Comparison of ENCODE assay signal across 14 cellular contexts in genomic region chr2:106219813-106220212, GRCh38. TPM values are rescaled to one million over a fixed set of nuclear protein-coding genes. Genes with fewer than 3 reads are reported as not detected.
DNase-seq lines count a peak whose midpoint lies in the region; TF ChIP-seq lines count a peak whose summit lies in the region.
"Had no signal": no experiment of that assay in that cellular context is flagged by ENCODE, and none has a peak within 500 bp of the region (broad histone marks: within the 10 kb centered on the region; RNA-seq: fewer than 3 reads in every experiment).

No MANE protein-coding gene starts in this region.

- H2AFZ ChIP-seq in neuronal stem cell (ENCODE audit: low read length) = peak overlapping the region; percentile 35

- H3K9me3 Mint-ChIP-seq in activated CD4-positive, alpha-beta memory T cell treated with anti-CD3 and anti-CD28 coated beads, Interleukin-2, amount 10 ng/mL, durations not matched to agents 7 days and 5 days = no peaks in the 10 kb centered on the region
- H3K9me3 Mint-ChIP-seq in osteocyte (ENCODE audit: unreplicated experiment) = peaks cover 12% of the 10 kb centered on the region
- H3K9me3 Mint-ChIP-seq: CD8-positive, alpha-beta T cell had no signal

- H2BK5ac ChIP-seq in neuronal stem cell (ENCODE audit: low read length) = no peak overlapping the region

- no peak overlapping the region for H3K14ac ChIP-seq in neuronal stem cell (ENCODE audit: low read length)

- H3K27me3 ChIP-seq in cardiac muscle cell = no peaks in the 10 kb centered on the region
- H3K27me3 ChIP-seq in left ventricle myocardium inferior (ENCODE audit: low read depth) = no peaks in the 10 kb centered on the region
- H3K27me3 ChIP-seq in neuronal stem cell (ENCODE audit: control insufficient read depth in 3 of 3, insufficient read depth in 3 of 3, low read depth in 1 of 3, low read length in 3 of 3) = no peaks in the 10 kb centered on the region
- H3K27me3 ChIP-seq: BLaER1 treated with 17β-estradiol and CSF1 and Interleukin-3, amounts not matched to agents 10 nM and 100 nM had no signal

- DNase-seq in cardiac muscle cell (ENCODE audit: low read depth in 1 of 2, low spot score in 1 of 2) = peak in 1 of 2 donors; percentile 14
- DNase-seq in left ventricle myocardium inferior = no peak
- peak; percentile 96 for DNase-seq in SK-N-DZ (ENCODE audit: low spot score)
- DNase-seq in neuronal stem cell (ENCODE audit: low spot score) = no peak
- DNase-seq in activated CD4-positive, alpha-beta memory T cell treated with anti-CD3 and anti-CD28 coated beads, Interleukin-2, amount 10 ng/mL, durations not matched to agents 7 days and 5 days = no peak
- no peak for DNase-seq in osteocyte (ENCODE audit: extremely low spot score, unreplicated experiment)
- DNase-seq: AML-193; Calu3; CD8-positive, alpha-beta T cell; DMS79 treated with DMSO at 0.1 percent for 48 hours; GF-D8; GOT3; H9 had no signal

- no peak overlapping the region for H2BK15ac ChIP-seq in neuronal stem cell (ENCODE audit: low read length)

- H2AK5ac ChIP-seq in neuronal stem cell (ENCODE audit: low read depth, low read length) = no peak overlapping the region

- H3K4me1 Mint-ChIP-seq in activated CD4-positive, alpha-beta memory T cell treated with anti-CD3 and anti-CD28 coated beads, Interleukin-2, amount 10 ng/mL, durations not matched to agents 7 days and 5 days = no peaks in the 10 kb centered on the region
- no peaks in the 10 kb centered on the region for H3K4me1 Mint-ChIP-seq in osteocyte (ENCODE audit: unreplicated experiment)

- H3K9ac ChIP-seq in neuronal stem cell (ENCODE audit: low read depth, low read length, poor library complexity) = no peak overlapping the region
- H3K9ac ChIP-seq: BLaER1 treated with 17β-estradiol and CSF1 and Interleukin-3, amounts not matched to agents 10 nM and 100 nM had no signal

- no peak overlapping the region for H2BK120ac ChIP-seq in neuronal stem cell (ENCODE audit: low read depth, low read length)

- H2BK12ac ChIP-seq in neuronal stem cell (ENCODE audit: low read length) = no peak overlapping the region

- H3K27ac Mint-ChIP-seq in activated CD4-positive, alpha-beta memory T cell treated with anti-CD3 and anti-CD28 coated beads, Interleukin-2, amount 10 ng/mL, durations not matched to agents 7 days and 5 days = no peak overlapping the region
- H3K27ac Mint-ChIP-seq in osteocyte (ENCODE audit: unreplicated experiment) = no peak overlapping the region
- H3K27ac Mint-ChIP-seq: CD8-positive, alpha-beta T cell; H9 had no signal

- H4K91ac ChIP-seq in neuronal stem cell (ENCODE audit: low read depth, low read length, poor library complexity) = no peak overlapping the region

- H3K4me2 ChIP-seq in neuronal stem cell (ENCODE audit: insufficient read depth, low read length, poor library complexity, severe bottlenecking) = no peak overlapping the region
- H3K4me2 ChIP-seq: BLaER1 treated with 17β-estradiol and CSF1 and Interleukin-3, amounts not matched to agents 10 nM and 100 nM had no signal

- H3K36me3 ChIP-seq in cardiac muscle cell = no peaks in the 10 kb centered on the region
- no peaks in the 10 kb centered on the region for H3K36me3 ChIP-seq in left ventricle myocardium inferior
- no peaks in the 10 kb centered on the region for H3K36me3 ChIP-seq in neuronal stem cell (replicated peaks in 1 of 2; ENCODE audit: control insufficient read depth in 2 of 2, insufficient read depth in 2 of 2, low read length in 2 of 2)
- H3K36me3 ChIP-seq: BLaER1 treated with 17β-estradiol and CSF1 and Interleukin-3, amounts not matched to agents 10 nM and 100 nM had no signal

- intact Hi-C loops in left ventricle myocardium inferior (cut with micrococcal nuclease) = no loop called here

- no CpG with 5 or more reads among the region's 3 CpGs for WGBS in neuronal stem cell (ENCODE audit: extremely low coverage in 2 of 2, insufficient read length in 2 of 2, insufficient replicate concordance in 1 of 2), 2 donors

- CTCF ChIA-PET in activated CD4-positive, alpha-beta memory T cell treated with anti-CD3 and anti-CD28 coated beads, Interleukin-2, amount 10 ng/mL, durations not matched to agents 7 days and 5 days (lab: Charles Lee) = no interaction called here

- peaks cover 7% of the 10 kb centered on the region for H3K27me3 Mint-ChIP-seq in activated CD4-positive, alpha-beta memory T cell treated with anti-CD3 and anti-CD28 coated beads, Interleukin-2, amount 10 ng/mL, durations not matched to agents 7 days and 5 days
- H3K27me3 Mint-ChIP-seq in osteocyte (ENCODE audit: unreplicated experiment) = peaks cover 48% of the 10 kb centered on the region

- POLR2A ChIA-PET in activated CD4-positive, alpha-beta memory T cell treated with anti-CD3 and anti-CD28 coated beads, Interleukin-2, amount 10 ng/mL, durations not matched to agents 7 days and 5 days (lab: Charles Lee) = no interaction called here

- H3K27ac ChIP-seq in cardiac muscle cell (peak overlapping the region; percentile 53), left ventricle myocardium inferior (replicated peaks) (no peak overlapping the region), neuronal stem cell (replicated peaks; ENCODE audit: low read length) (no peak overlapping the region)
- H3K27ac ChIP-seq: BLaER1 treated with 17β-estradiol and CSF1 and Interleukin-3, amounts not matched to agents 10 nM and 100 nM had no signal

- H3K4me1 ChIP-seq in cardiac muscle cell (ENCODE audit: low read depth) = peaks cover 4% of the 10 kb centered on the region
- no peaks in the 10 kb centered on the region for H3K4me1 ChIP-seq in left ventricle myocardium inferior
- H3K4me1 ChIP-seq in neuronal stem cell (ENCODE audit: control insufficient read depth in 2 of 2, insufficient read depth in 1 of 2, low read depth in 1 of 2, low read length in 2 of 2) = no peaks in the 10 kb centered on the region

- no peak overlapping the region for H3K4ac ChIP-seq in neuronal stem cell (ENCODE audit: low read length)

- no peak overlapping the region for H3K4me3 ChIP-seq in cardiac muscle cell
- no peak overlapping the region for H3K4me3 ChIP-seq in left ventricle myocardium inferior
- no peak overlapping the region for H3K4me3 ChIP-seq in neuronal stem cell (ENCODE audit: low read length in 2 of 2)
- H3K4me3 ChIP-seq: BLaER1 treated with 17β-estradiol and CSF1 and Interleukin-3, amounts not matched to agents 10 nM and 100 nM had no signal

- H3K9me3 ChIP-seq in cardiac muscle cell (ENCODE audit: low read depth) (no peaks in the 10 kb centered on the region), left ventricle myocardium inferior (replicated peaks) (no peaks in the 10 kb centered on the region), neuronal stem cell (replicated peaks in 1 of 2; ENCODE audit: control insufficient read depth in 2 of 2, insufficient read depth in 1 of 2, low read depth in 1 of 2, low read length in 2 of 2) (no peaks in the 10 kb centered on the region)

- no peak for TF ChIP-seq CTCF in cardiac muscle cell (IDR thresholded peaks at IDR 0.05; ENCODE audit: low read depth, low read length)
- no peak for TF ChIP-seq CTCF in left ventricle myocardium inferior (IDR thresholded peaks at IDR 0.05; ENCODE audit: borderline replicate concordance)
- no peak for TF ChIP-seq CTCF in osteocyte (IDR thresholded peaks at IDR 0.05)

- H3K4me3 Mint-ChIP-seq in activated CD4-positive, alpha-beta memory T cell treated with anti-CD3 and anti-CD28 coated beads, Interleukin-2, amount 10 ng/mL, durations not matched to agents 7 days and 5 days = no peak overlapping the region
- no peak overlapping the region for H3K4me3 Mint-ChIP-seq in osteocyte (ENCODE audit: unreplicated experiment)
- H3K4me3 Mint-ChIP-seq: CD8-positive, alpha-beta T cell; H9 had no signal

- no peak overlapping the region for H3K18ac ChIP-seq in neuronal stem cell (ENCODE audit: low read length)

- no peak overlapping the region for H3K23ac ChIP-seq in neuronal stem cell (ENCODE audit: low read depth, low read length, poor library complexity)

- H3K36me3 Mint-ChIP-seq in activated CD4-positive, alpha-beta memory T cell treated with anti-CD3 and anti-CD28 coated beads, Interleukin-2, amount 10 ng/mL, durations not matched to agents 7 days and 5 days (ENCODE audit: low read depth) = no peaks in the 10 kb centered on the region
- H3K36me3 Mint-ChIP-seq in osteocyte (ENCODE audit: unreplicated experiment) = no peaks in the 10 kb centered on the region
- H3K36me3 Mint-ChIP-seq: CD8-positive, alpha-beta T cell had no signal

- H3K79me1 ChIP-seq in neuronal stem cell (ENCODE audit: low read depth, low read length) = no peaks in the 10 kb centered on the region

- H4K8ac ChIP-seq in neuronal stem cell (ENCODE audit: low read depth, low read length) = no peak overlapping the region

RNA-seq across cellular contexts. Expression of gene UXS1, which starts 25.7 kb away (rescaled TPM):
- 26.0 and 28.8 TPM in 2 replicates for total RNA-seq in cardiac muscle cell
- polyA plus RNA-seq in cardiac muscle cell = 44.8 and 44.9 TPM in 2 replicates
- total RNA-seq in left ventricle myocardium inferior = 26.7 TPM
- polyA plus RNA-seq in SK-N-DZ (2014; cell fraction: cytosol; rRNA removed) = 13.5 and 17.7 TPM in 2 replicates
- 23.8 and 51.1 TPM in 2 replicates for polyA plus RNA-seq in SK-N-DZ (2014; cell fraction: nucleus; rRNA removed)
- polyA plus RNA-seq in neuronal stem cell (2013, experiment 1 of 2) = 47.7 TPM
- polyA plus RNA-seq in neuronal stem cell (2013, experiment 2 of 2) = 48.4 TPM
- 10 to 100 TPM; 74.4 to 74.6 TPM for total RNA-seq in activated CD4-positive, alpha-beta memory T cell treated with anti-CD3 and anti-CD28 coated beads, Interleukin-2, amount 10 ng/mL, durations not matched to agents 7 days and 5 days
- 22.5 and 23.2 TPM in 2 replicates for total RNA-seq in osteocyte
